1 cellular context compared by ENCODE assay signal in the genomic region with DNA sequence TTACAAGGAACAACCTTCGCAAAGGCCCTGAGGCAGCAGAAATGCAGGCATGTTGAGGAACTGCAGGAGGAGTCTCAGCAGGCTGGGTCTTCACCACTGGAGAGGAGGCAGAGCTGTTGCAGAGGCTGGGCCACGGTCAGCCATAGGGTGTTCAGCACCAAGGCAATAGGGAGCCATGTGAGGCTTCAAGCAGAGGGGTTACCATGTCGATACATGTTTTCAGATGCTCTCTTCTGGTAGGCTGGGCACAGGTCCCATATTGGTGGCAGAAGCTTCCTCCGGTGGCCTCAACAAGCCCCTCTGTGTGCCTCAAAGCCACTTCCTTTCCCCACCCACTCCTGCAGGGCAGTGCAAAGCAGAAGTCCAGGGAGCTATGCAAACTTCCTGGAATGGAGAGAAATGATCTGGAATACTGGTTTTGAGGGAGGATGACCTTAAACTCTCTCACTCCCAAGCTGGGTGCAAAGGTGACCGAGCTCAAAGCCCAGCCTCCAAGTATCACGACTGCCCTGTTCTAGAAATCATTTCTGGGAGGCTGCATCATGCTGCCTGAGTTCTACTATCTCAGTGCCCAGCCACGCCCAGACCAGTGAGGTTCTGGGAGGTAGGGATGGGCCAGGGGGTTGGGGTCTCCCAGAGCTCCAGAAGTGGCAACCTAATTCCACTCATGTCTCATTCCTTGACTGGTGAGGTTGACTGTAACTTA.
A peak's percentile ranks its signal among the peaks of the same experiment; 100 is the strongest.
TF ChIP-seq lines count a peak whose summit lies in the region.

A gene with protein sequence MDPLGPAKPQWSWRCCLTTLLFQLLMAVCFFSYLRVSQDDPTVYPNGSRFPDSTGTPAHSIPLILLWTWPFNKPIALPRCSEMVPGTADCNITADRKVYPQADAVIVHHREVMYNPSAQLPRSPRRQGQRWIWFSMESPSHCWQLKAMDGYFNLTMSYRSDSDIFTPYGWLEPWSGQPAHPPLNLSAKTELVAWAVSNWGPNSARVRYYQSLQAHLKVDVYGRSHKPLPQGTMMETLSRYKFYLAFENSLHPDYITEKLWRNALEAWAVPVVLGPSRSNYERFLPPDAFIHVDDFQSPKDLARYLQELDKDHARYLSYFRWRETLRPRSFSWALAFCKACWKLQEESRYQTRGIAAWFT (minus strand): TSS at position 391 of the 706 bp plus-strand sequence. CDS start 7,135 bp downstream, outside the sequence.

TF ChIP-seq in HepG2, 621 proteins besides CTCF, POLR2A, EP300 and RAD21 (continued from another document and continues in another):
- TF ChIP-seq, protein P1, sequence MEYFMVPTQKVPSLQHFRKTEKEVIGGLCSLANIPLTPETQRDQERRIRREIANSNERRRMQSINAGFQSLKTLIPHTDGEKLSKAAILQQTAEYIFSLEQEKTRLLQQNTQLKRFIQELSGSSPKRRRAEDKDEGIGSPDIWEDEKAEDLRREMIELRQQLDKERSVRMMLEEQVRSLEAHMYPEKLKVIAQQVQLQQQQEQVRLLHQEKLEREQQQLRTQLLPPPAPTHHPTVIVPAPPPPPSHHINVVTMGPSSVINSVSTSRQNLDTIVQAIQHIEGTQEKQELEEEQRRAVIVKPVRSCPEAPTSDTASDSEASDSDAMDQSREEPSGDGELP (IDR thresholded peaks at IDR 0.05; ENCODE audit: borderline replicate concordance, low read depth): peak; percentile 13; the same call in 1 of the 2 replicates
- TF ChIP-seq AGO2 (optimal IDR thresholded peaks at IDR 0.05; ENCODE audit: low read depth, low read length): no peak
- TF ChIP-seq HNF4G (IDR thresholded peaks at IDR 0.05; ENCODE audit: borderline replicate concordance, low read depth, low read length): peak; percentile 81; the same call in 1 of the 2 replicates
- TF ChIP-seq HNF4G (CRISPR knock-in tag; IDR thresholded peaks at IDR 0.05; ENCODE audit: borderline replicate concordance, low read depth): peak; percentile 67; the same call in 1 of the 2 replicates
- TF ChIP-seq POLR2G (IDR thresholded peaks at IDR 0.05; ENCODE audit: low read depth, low read length): peak; percentile 60
- TF ChIP-seq TRIM24 (CRISPR knock-in tag; IDR thresholded peaks at IDR 0.05): no peak
- TF ChIP-seq NR1H2 (CRISPR knock-in tag; IDR thresholded peaks at IDR 0.05; ENCODE audit: borderline replicate concordance, low read depth): no peak
- TF ChIP-seq, protein P2, sequence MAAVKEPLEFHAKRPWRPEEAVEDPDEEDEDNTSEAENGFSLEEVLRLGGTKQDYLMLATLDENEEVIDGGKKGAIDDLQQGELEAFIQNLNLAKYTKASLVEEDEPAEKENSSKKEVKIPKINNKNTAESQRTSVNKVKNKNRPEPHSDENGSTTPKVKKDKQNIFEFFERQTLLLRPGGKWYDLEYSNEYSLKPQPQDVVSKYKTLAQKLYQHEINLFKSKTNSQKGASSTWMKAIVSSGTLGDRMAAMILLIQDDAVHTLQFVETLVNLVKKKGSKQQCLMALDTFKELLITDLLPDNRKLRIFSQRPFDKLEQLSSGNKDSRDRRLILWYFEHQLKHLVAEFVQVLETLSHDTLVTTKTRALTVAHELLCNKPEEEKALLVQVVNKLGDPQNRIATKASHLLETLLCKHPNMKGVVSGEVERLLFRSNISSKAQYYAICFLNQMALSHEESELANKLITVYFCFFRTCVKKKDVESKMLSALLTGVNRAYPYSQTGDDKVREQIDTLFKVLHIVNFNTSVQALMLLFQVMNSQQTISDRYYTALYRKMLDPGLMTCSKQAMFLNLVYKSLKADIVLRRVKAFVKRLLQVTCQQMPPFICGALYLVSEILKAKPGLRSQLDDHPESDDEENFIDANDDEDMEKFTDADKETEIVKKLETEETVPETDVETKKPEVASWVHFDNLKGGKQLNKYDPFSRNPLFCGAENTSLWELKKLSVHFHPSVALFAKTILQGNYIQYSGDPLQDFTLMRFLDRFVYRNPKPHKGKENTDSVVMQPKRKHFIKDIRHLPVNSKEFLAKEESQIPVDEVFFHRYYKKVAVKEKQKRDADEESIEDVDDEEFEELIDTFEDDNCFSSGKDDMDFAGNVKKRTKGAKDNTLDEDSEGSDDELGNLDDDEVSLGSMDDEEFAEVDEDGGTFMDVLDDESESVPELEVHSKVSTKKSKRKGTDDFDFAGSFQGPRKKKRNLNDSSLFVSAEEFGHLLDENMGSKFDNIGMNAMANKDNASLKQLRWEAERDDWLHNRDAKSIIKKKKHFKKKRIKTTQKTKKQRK (IDR thresholded peaks at IDR 0.05; ENCODE audit: low read length): no peak
- no peak for TF ChIP-seq HIVEP1 (CRISPR knock-in tag; IDR thresholded peaks at IDR 0.05)
- TF ChIP-seq ZNF326 (CRISPR knock-in tag; IDR thresholded peaks at IDR 0.05; ENCODE audit: borderline replicate concordance): no peak
- no peak for TF ChIP-seq CHCHD3 (CRISPR knock-in tag; IDR thresholded peaks at IDR 0.05)
- TF ChIP-seq HDAC2 (CRISPR knock-in tag; IDR thresholded peaks at IDR 0.05): peak; percentile 80
- no peak for TF ChIP-seq TP53 (CRISPR knock-in tag; conservative IDR thresholded peaks at IDR 0.05)
- TF ChIP-seq ELF1 (CRISPR knock-in tag; IDR thresholded peaks at IDR 0.05): peak; percentile 76
- no peak for TF ChIP-seq ZNF746 (CRISPR knock-in tag; IDR thresholded peaks at IDR 0.05)
- TF ChIP-seq, protein P3, sequence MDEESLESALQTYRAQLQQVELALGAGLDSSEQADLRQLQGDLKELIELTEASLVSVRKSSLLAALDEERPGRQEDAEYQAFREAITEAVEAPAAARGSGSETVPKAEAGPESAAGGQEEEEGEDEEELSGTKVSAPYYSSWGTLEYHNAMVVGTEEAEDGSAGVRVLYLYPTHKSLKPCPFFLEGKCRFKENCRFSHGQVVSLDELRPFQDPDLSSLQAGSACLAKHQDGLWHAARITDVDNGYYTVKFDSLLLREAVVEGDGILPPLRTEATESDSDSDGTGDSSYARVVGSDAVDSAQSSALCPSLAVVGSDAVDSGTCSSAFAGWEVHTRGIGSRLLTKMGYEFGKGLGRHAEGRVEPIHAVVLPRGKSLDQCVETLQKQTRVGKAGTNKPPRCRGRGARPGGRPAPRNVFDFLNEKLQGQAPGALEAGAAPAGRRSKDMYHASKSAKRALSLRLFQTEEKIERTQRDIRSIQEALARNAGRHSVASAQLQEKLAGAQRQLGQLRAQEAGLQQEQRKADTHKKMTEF (CRISPR knock-in tag; IDR thresholded peaks at IDR 0.05): peak; percentile 66
- TF ChIP-seq ZNF256 (CRISPR knock-in tag; conservative IDR thresholded peaks at IDR 0.05): no peak
- peak; percentile 40; the same call in 1 of the 2 replicates for TF ChIP-seq NR2F6 (IDR thresholded peaks at IDR 0.05)
- TF ChIP-seq NR2F6 (CRISPR knock-in tag; IDR thresholded peaks at IDR 0.05): peak; percentile 67
- TF ChIP-seq RAD51 (IDR thresholded peaks at IDR 0.05; ENCODE audit: borderline replicate concordance): no peak
- no peak for TF ChIP-seq ZNF703 (CRISPR knock-in tag; IDR thresholded peaks at IDR 0.05; ENCODE audit: borderline replicate concordance)
- TF ChIP-seq, protein P4, sequence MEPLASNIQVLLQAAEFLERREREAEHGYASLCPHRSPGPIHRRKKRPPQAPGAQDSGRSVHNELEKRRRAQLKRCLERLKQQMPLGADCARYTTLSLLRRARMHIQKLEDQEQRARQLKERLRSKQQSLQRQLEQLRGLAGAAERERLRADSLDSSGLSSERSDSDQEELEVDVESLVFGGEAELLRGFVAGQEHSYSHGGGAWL (CRISPR knock-in tag; IDR thresholded peaks at IDR 0.05): peak; percentile 22; the same call in 1 of the 2 replicates
- no peak for TF ChIP-seq SOX6 (IDR thresholded peaks at IDR 0.05)
- peak; percentile 23; the same call in 1 of the 2 replicates for TF ChIP-seq SOX6 (CRISPR knock-in tag; IDR thresholded peaks at IDR 0.05)
- TF ChIP-seq, protein P5, sequence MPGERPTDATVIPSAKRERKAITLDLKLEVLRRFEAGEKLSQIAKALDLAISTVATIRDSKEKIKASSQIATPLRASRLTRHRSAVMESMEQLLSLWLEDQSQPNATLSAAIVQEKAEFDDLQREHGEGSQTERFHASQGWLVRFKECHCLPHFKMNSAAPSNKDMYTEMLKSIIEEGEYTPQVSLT (CRISPR knock-in tag; IDR thresholded peaks at IDR 0.05; ENCODE audit: borderline replicate concordance, low read depth): no peak
- no peak for TF ChIP-seq ZNF234 (CRISPR knock-in tag; conservative IDR thresholded peaks at IDR 0.05)
- no peak for TF ChIP-seq ZNF432 (CRISPR knock-in tag; IDR thresholded peaks at IDR 0.05; ENCODE audit: borderline replicate concordance)
- TF ChIP-seq PPARG (CRISPR knock-in tag; conservative IDR thresholded peaks at IDR 0.05): peak; percentile 72; the same call in 1 of the 2 replicates
- TF ChIP-seq ZNF274 (CRISPR knock-in tag; IDR thresholded peaks at IDR 0.05): no peak
- TF ChIP-seq, protein P6, sequence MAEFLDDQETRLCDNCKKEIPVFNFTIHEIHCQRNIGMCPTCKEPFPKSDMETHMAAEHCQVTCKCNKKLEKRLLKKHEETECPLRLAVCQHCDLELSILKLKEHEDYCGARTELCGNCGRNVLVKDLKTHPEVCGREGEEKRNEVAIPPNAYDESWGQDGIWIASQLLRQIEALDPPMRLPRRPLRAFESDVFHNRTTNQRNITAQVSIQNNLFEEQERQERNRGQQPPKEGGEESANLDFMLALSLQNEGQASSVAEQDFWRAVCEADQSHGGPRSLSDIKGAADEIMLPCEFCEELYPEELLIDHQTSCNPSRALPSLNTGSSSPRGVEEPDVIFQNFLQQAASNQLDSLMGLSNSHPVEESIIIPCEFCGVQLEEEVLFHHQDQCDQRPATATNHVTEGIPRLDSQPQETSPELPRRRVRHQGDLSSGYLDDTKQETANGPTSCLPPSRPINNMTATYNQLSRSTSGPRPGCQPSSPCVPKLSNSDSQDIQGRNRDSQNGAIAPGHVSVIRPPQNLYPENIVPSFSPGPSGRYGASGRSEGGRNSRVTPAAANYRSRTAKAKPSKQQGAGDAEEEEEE (CRISPR knock-in tag; IDR thresholded peaks at IDR 0.05; ENCODE audit: borderline replicate concordance): no peak; the same call in 1 of the 2 replicates
- no peak for TF ChIP-seq AKAP8 (CRISPR knock-in tag; IDR thresholded peaks at IDR 0.05)
- TF ChIP-seq ZSCAN31 (CRISPR knock-in tag; IDR thresholded peaks at IDR 0.05; ENCODE audit: low read depth): 0 out of 2 replicates have a peak, but pooled peaks have one; percentile 10
- TF ChIP-seq XBP1 (CRISPR knock-in tag; IDR thresholded peaks at IDR 0.05): no peak
- TF ChIP-seq MAF1 (CRISPR knock-in tag; IDR thresholded peaks at IDR 0.05; ENCODE audit: borderline replicate concordance): no peak
- TF ChIP-seq SMAD3 (CRISPR knock-in tag; IDR thresholded peaks at IDR 0.05): no peak
- peak; percentile 23 for TF ChIP-seq YY1 (IDR thresholded peaks at IDR 0.05; ENCODE audit: insufficient read depth, insufficient replicate concordance, low read depth, low read length)
- no peak for TF ChIP-seq ZNF224 (CRISPR knock-in tag; IDR thresholded peaks at IDR 0.05)
- TF ChIP-seq, protein P7, sequence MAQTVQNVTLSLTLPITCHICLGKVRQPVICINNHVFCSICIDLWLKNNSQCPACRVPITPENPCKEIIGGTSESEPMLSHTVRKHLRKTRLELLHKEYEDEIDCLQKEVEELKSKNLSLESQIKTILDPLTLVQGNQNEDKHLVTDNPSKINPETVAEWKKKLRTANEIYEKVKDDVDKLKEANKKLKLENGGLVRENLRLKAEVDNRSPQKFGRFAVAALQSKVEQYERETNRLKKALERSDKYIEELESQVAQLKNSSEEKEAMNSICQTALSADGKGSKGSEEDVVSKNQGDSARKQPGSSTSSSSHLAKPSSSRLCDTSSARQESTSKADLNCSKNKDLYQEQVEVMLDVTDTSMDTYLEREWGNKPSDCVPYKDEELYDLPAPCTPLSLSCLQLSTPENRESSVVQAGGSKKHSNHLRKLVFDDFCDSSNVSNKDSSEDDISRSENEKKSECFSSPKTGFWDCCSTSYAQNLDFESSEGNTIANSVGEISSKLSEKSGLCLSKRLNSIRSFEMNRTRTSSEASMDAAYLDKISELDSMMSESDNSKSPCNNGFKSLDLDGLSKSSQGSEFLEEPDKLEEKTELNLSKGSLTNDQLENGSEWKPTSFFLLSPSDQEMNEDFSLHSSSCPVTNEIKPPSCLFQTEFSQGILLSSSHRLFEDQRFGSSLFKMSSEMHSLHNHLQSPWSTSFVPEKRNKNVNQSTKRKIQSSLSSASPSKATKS (CRISPR knock-in tag; IDR thresholded peaks at IDR 0.05): no peak
- TF ChIP-seq ZNF263 (CRISPR knock-in tag; IDR thresholded peaks at IDR 0.05): 0 out of 2 replicates have a peak, but pooled peaks have one; percentile 19
- no peak for TF ChIP-seq XRCC5 (optimal IDR thresholded peaks at IDR 0.05; ENCODE audit: low read length)
- TF ChIP-seq SIN3A (IDR thresholded peaks at IDR 0.05; ENCODE audit: borderline replicate concordance, low read depth, low read length): no peak
- TF ChIP-seq, protein P8, sequence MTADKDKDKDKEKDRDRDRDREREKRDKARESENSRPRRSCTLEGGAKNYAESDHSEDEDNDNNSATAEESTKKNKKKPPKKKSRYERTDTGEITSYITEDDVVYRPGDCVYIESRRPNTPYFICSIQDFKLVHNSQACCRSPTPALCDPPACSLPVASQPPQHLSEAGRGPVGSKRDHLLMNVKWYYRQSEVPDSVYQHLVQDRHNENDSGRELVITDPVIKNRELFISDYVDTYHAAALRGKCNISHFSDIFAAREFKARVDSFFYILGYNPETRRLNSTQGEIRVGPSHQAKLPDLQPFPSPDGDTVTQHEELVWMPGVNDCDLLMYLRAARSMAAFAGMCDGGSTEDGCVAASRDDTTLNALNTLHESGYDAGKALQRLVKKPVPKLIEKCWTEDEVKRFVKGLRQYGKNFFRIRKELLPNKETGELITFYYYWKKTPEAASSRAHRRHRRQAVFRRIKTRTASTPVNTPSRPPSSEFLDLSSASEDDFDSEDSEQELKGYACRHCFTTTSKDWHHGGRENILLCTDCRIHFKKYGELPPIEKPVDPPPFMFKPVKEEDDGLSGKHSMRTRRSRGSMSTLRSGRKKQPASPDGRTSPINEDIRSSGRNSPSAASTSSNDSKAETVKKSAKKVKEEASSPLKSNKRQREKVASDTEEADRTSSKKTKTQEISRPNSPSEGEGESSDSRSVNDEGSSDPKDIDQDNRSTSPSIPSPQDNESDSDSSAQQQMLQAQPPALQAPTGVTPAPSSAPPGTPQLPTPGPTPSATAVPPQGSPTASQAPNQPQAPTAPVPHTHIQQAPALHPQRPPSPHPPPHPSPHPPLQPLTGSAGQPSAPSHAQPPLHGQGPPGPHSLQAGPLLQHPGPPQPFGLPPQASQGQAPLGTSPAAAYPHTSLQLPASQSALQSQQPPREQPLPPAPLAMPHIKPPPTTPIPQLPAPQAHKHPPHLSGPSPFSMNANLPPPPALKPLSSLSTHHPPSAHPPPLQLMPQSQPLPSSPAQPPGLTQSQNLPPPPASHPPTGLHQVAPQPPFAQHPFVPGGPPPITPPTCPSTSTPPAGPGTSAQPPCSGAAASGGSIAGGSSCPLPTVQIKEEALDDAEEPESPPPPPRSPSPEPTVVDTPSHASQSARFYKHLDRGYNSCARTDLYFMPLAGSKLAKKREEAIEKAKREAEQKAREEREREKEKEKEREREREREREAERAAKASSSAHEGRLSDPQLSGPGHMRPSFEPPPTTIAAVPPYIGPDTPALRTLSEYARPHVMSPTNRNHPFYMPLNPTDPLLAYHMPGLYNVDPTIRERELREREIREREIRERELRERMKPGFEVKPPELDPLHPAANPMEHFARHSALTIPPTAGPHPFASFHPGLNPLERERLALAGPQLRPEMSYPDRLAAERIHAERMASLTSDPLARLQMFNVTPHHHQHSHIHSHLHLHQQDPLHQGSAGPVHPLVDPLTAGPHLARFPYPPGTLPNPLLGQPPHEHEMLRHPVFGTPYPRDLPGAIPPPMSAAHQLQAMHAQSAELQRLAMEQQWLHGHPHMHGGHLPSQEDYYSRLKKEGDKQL (CRISPR knock-in tag; IDR thresholded peaks at IDR 0.05; ENCODE audit: low read depth): no peak
